ENCODE assay signal across 14 cellular contexts in genomic region chr2:20796374-20796791, GRCh38. TPM values are rescaled to one million over a fixed set of nuclear protein-coding genes. Genes with fewer than 3 reads are reported as not detected.
DNase-seq lines count a peak whose midpoint lies in the region; ATAC-seq and TF ChIP-seq lines count a peak whose summit lies in the region.
"Had no signal": no experiment of that assay in that cellular context is flagged by ENCODE, and none has a peak within 500 bp of the region (broad histone marks: within the 10 kb centered on the region; RNA-seq: fewer than 3 reads in every experiment).

No MANE protein-coding gene starts in this region.

- no peak overlapping the region for H2BK12ac ChIP-seq in mesenchymal stem cell (ENCODE audit: low read length in 2 of 2)

- H3K79me2 ChIP-seq in mammary epithelial cell (ENCODE audit: insufficient read depth, low read length) = no peaks in the 10 kb centered on the region

- no peak overlapping the region for H4K91ac ChIP-seq in mesenchymal stem cell (ENCODE audit: low read length)

- WGBS in mammary epithelial cell (ENCODE audit: low coverage, missing lambda C conversion rate) = 0% methylated on average over 1 of the region's 1 CpG
- whole genome bisulfite sequencing in mesenchymal stem cell = 96% methylated on average over 1 of the region's 1 CpG

- peak; percentile 52 for ATAC-seq in GM18502 (IDR thresholded peaks at IDR 0.05; ENCODE audit: poor library complexity, unreplicated experiment)
- peak; percentile 51 for ATAC-seq in HG02981 (IDR thresholded peaks at IDR 0.05; ENCODE audit: unreplicated experiment)
- ATAC-seq in GM18861 (IDR thresholded peaks at IDR 0.05; ENCODE audit: unreplicated experiment) = no peak
- ATAC-seq: body of pancreas; heart left ventricle; naive thymus-derived CD4-positive, alpha-beta T cell had no signal

- H4K8ac ChIP-seq in mesenchymal stem cell (ENCODE audit: low read length) = no peak overlapping the region

- H3K9ac ChIP-seq in mammary epithelial cell (ENCODE audit: insufficient read depth, low read length) = no peak overlapping the region
- H3K9ac ChIP-seq in mesenchymal stem cell (ENCODE audit: low read length) = no peak overlapping the region

- no peak overlapping the region for H3K4ac ChIP-seq in mesenchymal stem cell (ENCODE audit: low read depth in 1 of 2, low read length in 2 of 2)

- in situ Hi-C loops in mammary epithelial cell (cut with MboI; ENCODE audit: low sequenced_read_pairs in 2 of 2) = no loop called here

- no peaks in the 10 kb centered on the region for H3K27me3 ChIP-seq in mammary epithelial cell (ENCODE audit: insufficient read depth, low read length)
- no peaks in the 10 kb centered on the region for H3K27me3 ChIP-seq in mesenchymal stem cell (ENCODE audit: control insufficient read depth in 1 of 2, insufficient read depth in 1 of 2, low read length in 2 of 2)
- H3K27me3 ChIP-seq: body of pancreas, heart left ventricle had no signal

- H3K4me3 ChIP-seq in mammary epithelial cell (replicated peaks in 1 of 3; ENCODE audit: insufficient read depth in 1 of 3, low read depth in 2 of 3, low read length in 3 of 3) (no peak overlapping the region), mesenchymal stem cell (ENCODE audit: insufficient read depth in 1 of 2, low read depth in 1 of 2, low read length in 2 of 2) (no peak overlapping the region)
- H3K4me3 ChIP-seq: body of pancreas, heart left ventricle had no signal

- no peak overlapping the region for H3K23ac ChIP-seq in mesenchymal stem cell (ENCODE audit: low read length in 2 of 2)

- CTCF ChIA-PET in mammary epithelial cell (lab: Charles Lee; ENCODE audit: low non-redundant PET) = no interaction called here

- no peak overlapping the region for H3K14ac ChIP-seq in mesenchymal stem cell (ENCODE audit: low read length in 2 of 2)

- dilution Hi-C loops in mammary epithelial cell (cut with HindIII; ENCODE audit: low sequenced_read_pairs) = no loop called here

- H3K36me3 ChIP-seq in mammary epithelial cell (ENCODE audit: insufficient read depth, low read length) (no peaks in the 10 kb centered on the region), mesenchymal stem cell (ENCODE audit: control insufficient read depth in 1 of 2, insufficient read depth in 2 of 2, low read depth in 1 of 2, low read length in 2 of 2) (peaks cover 0 to 18% of the 10 kb centered on the region in 2 experiments)

- H3K4me1 ChIP-seq in mammary epithelial cell (ENCODE audit: insufficient read depth, low read length) (peaks cover 8% of the 10 kb centered on the region), mesenchymal stem cell (ENCODE audit: control insufficient read depth, insufficient read depth, low read depth, low read length) (no peaks in the 10 kb centered on the region)
- H3K4me1 ChIP-seq: body of pancreas, heart left ventricle had no signal

- H3K4me2 ChIP-seq in mammary epithelial cell (ENCODE audit: insufficient read depth, low read depth, low read length) = no peak overlapping the region
- H3K4me2 ChIP-seq in mesenchymal stem cell (ENCODE audit: low read length, poor library complexity, severe bottlenecking) = no peak overlapping the region

- no peaks in the 10 kb centered on the region for H3K9me3 ChIP-seq in mammary epithelial cell (replicated peaks; ENCODE audit: insufficient read depth, low read length)
- H3K9me3 ChIP-seq in mesenchymal stem cell (ENCODE audit: control insufficient read depth, low read length) = peaks cover 4% of the 10 kb centered on the region

- H3K18ac ChIP-seq in mesenchymal stem cell (ENCODE audit: low read depth in 1 of 2, low read length in 2 of 2) = no peak overlapping the region

- H2BK5ac ChIP-seq in mesenchymal stem cell (ENCODE audit: low read depth, low read length, poor library complexity, severe bottlenecking) = no peak overlapping the region

- no peaks in the 10 kb centered on the region for H4K20me1 ChIP-seq in mammary epithelial cell (ENCODE audit: insufficient read depth, low read length)

- intact Hi-C loops in mammary epithelial cell (cut with micrococcal nuclease) = no loop called here

- no peak overlapping the region for H2AK5ac ChIP-seq in mesenchymal stem cell (ENCODE audit: low read length, severe bottlenecking)

- TF ChIP-seq CTCF in mammary epithelial cell (conservative IDR thresholded peaks at IDR 0.05 in 1 of 2, IDR thresholded peaks at IDR 0.05 in 1 of 2; ENCODE audit: extremely low read depth in 1 of 2, insufficient read depth in 1 of 2, low read depth in 1 of 2, low read length in 2 of 2) = no peak

- H3K79me1 ChIP-seq in mesenchymal stem cell (replicated peaks; ENCODE audit: low read length, poor library complexity, severe bottlenecking) = peaks cover 16% of the 10 kb centered on the region

- H2BK120ac ChIP-seq in mesenchymal stem cell (ENCODE audit: low read depth, low read length) = no peak overlapping the region

- H2AFZ ChIP-seq in mammary epithelial cell (ENCODE audit: low read depth, low read length) (no peak overlapping the region), mesenchymal stem cell (ENCODE audit: low read depth, low read length) (no peak overlapping the region)

- no peak overlapping the region for H3K27ac ChIP-seq in mammary epithelial cell (ENCODE audit: insufficient read depth, low read depth, low read length)
- H3K27ac ChIP-seq in mesenchymal stem cell (ENCODE audit: low read length, poor library complexity, severe bottlenecking) = no peak overlapping the region
- H3K27ac ChIP-seq: body of pancreas, heart left ventricle had no signal

- H2BK15ac ChIP-seq in mesenchymal stem cell (ENCODE audit: low read depth, poor library complexity, severe bottlenecking) = no peak overlapping the region

- DNase-seq in mammary epithelial cell (peak; percentile 76), mesenchymal stem cell (peak; percentile 6), NOMO-1 treated with DMSO at 0.1 percent for 48 hours (lab: John Stamatoyannopoulos, UW; ENCODE audit: unreplicated experiment) (no peak), DMS 273 (lab: John Stamatoyannopoulos, UW; ENCODE audit: unreplicated experiment) (no peak)
- DNase-seq in activated effector memory CD4-positive, alpha-beta T cell treated with anti-CD3 and anti-CD28 coated beads, Interleukin-2, amount 50 U/mL, for 16 hours = no peak
- DNase-seq: body of pancreas; CD4-positive, alpha-beta memory T cell; heart left ventricle; naive thymus-derived CD4-positive, alpha-beta T cell; stimulated activated CD4-positive, alpha-beta T cell treated with anti-CD3 and anti-CD28 coated beads, Interleukin-2, amount 100 ng/mL, for 24 hours; SW 1271 had no signal

- no TSS peak for BruUV-seq in mammary epithelial cell (replicated peaks; lab: Mats Ljungman, UMichigan)

RNA-seq across cellular contexts. Expression of gene LDAH, which starts 26.5 kb away (rescaled TPM):
- total RNA-seq in mammary epithelial cell = 10 to 100 TPM in 1 of 2 donors, 1 to 10 TPM in 1; 9.1 to 13.3 TPM
- polyA plus RNA-seq in mammary epithelial cell = 9.5 TPM
- polyA minus RNA-seq in mammary epithelial cell = 5.8 TPM
- 19.7 TPM for polyA plus RNA-seq in mesenchymal stem cell (2013, experiment 1 of 2)
- 22.3 TPM for polyA plus RNA-seq in mesenchymal stem cell (2013, experiment 2 of 2)

Comparison
In these comparisons a context has a peak if more than half of its experiments do, and no peak if none do; other contexts are left out.
1. DNase-seq: peak in mammary epithelial cell (single experiment) and mesenchymal stem cell (single experiment); none in activated effector memory CD4-positive, alpha-beta T cell treated with anti-CD3 and anti-CD28 coated beads, Interleukin-2, amount 50 U/mL, for 16 hours (single experiment), NOMO-1 treated with DMSO at 0.1 percent for 48 hours (single experiment) and DMS 273 (single experiment).